In genomic region chr4:102501635-102502382, GRCh38 we compare ENCODE assay signal across 1 cellular context.
A peak's percentile ranks its signal among the peaks of the same experiment; 100 is the strongest.
TF ChIP-seq lines count a peak whose summit lies in the region.

No MANE protein-coding gene starts in this region.

TF ChIP-seq in HepG2, 621 proteins besides CTCF, POLR2A, EP300 and RAD21 (continued from another document and continues in another):
- peak; percentile 78 for TF ChIP-seq SAP130 (CRISPR knock-in tag; IDR thresholded peaks at IDR 0.05; ENCODE audit: low read depth)
- TF ChIP-seq ZNF512B (CRISPR knock-in tag; IDR thresholded peaks at IDR 0.05; ENCODE audit: borderline replicate concordance) = peak; percentile 71; the same call in 1 of the 2 replicates
- TF ChIP-seq ATF1 (CRISPR knock-in tag; IDR thresholded peaks at IDR 0.05) = no peak
- peak; percentile 37; the same call in 1 of the 2 replicates for TF ChIP-seq BORCS8-MEF2B (CRISPR knock-in tag; IDR thresholded peaks at IDR 0.05)
- no peak for TF ChIP-seq SETDB1 (CRISPR knock-in tag; IDR thresholded peaks at IDR 0.05; ENCODE audit: borderline replicate concordance)
- 0 out of 2 replicates have a peak, but pooled peaks have one; percentile 25 for TF ChIP-seq ZNF503 (CRISPR knock-in tag; IDR thresholded peaks at IDR 0.05)
- TF ChIP-seq TEAD3 (CRISPR knock-in tag; optimal IDR thresholded peaks at IDR 0.05; ENCODE audit: borderline replicate concordance) = peak; percentile 93
- no peak for TF ChIP-seq SP1 (IDR thresholded peaks at IDR 0.05)
- TF ChIP-seq SP1 (CRISPR knock-in tag; IDR thresholded peaks at IDR 0.05) = 0 out of 2 replicates have a peak, but pooled peaks have one; percentile 5
- no peak for TF ChIP-seq GABPA (IDR thresholded peaks at IDR 0.05; ENCODE audit: low read depth, low read length)
- TF ChIP-seq GABPA (CRISPR knock-in tag; IDR thresholded peaks at IDR 0.05; ENCODE audit: low read depth) = no peak
- TF ChIP-seq DRAP1 (CRISPR knock-in tag; IDR thresholded peaks at IDR 0.05) = 0 out of 2 replicates have a peak, but pooled peaks have one; percentile 8
- peak; percentile 90 for TF ChIP-seq ZFX (CRISPR knock-in tag; IDR thresholded peaks at IDR 0.05; ENCODE audit: low read depth)
- peak; percentile 53; the same call in 1 of the 2 replicates for TF ChIP-seq ZNF430 (CRISPR knock-in tag; IDR thresholded peaks at IDR 0.05)
- TF ChIP-seq MED1 (CRISPR knock-in tag; IDR thresholded peaks at IDR 0.05) = peak; percentile 48
- TF ChIP-seq AGO1 (IDR thresholded peaks at IDR 0.05; ENCODE audit: low read depth, low read length, poor library complexity, severe bottlenecking) = peak; percentile 52
- TF ChIP-seq TAF1 (CRISPR knock-in tag; IDR thresholded peaks at IDR 0.05) = peak; percentile 72
- 0 out of 2 replicates have a peak, but pooled peaks have one; percentile 27 for TF ChIP-seq MTF1 (CRISPR knock-in tag; IDR thresholded peaks at IDR 0.05)
- TF ChIP-seq MXI1 (IDR thresholded peaks at IDR 0.05; ENCODE audit: borderline replicate concordance, low read depth, low read length) = peak; percentile 71; the same call in 1 of the 3 replicates
- peak; percentile 87; the same call in 1 of the 2 replicates for TF ChIP-seq ZNF790 (CRISPR knock-in tag; IDR thresholded peaks at IDR 0.05; ENCODE audit: borderline replicate concordance)
- TF ChIP-seq TCF12 (IDR thresholded peaks at IDR 0.05) = no peak
- TF ChIP-seq TCF12 (CRISPR knock-in tag; IDR thresholded peaks at IDR 0.05) = peak; percentile 55; the same call in 1 of the 2 replicates
- peak; percentile 63; the same call in 1 of the 2 replicates for TF ChIP-seq ETV5 (CRISPR knock-in tag; IDR thresholded peaks at IDR 0.05; ENCODE audit: borderline replicate concordance)
- no peak; the same call in 1 of the 2 replicates for TF ChIP-seq FOXA3 (CRISPR knock-in tag; IDR thresholded peaks at IDR 0.05)
- TF ChIP-seq ZNF800 (CRISPR knock-in tag; IDR thresholded peaks at IDR 0.05) = no peak
- no peak for TF ChIP-seq KAT7 (CRISPR knock-in tag; IDR thresholded peaks at IDR 0.05; ENCODE audit: borderline replicate concordance)
- peak; percentile 89 for TF ChIP-seq UBTF (CRISPR knock-in tag; IDR thresholded peaks at IDR 0.05)
- peak; percentile 34; the same call in 1 of the 2 replicates for TF ChIP-seq SALL1 (CRISPR knock-in tag; IDR thresholded peaks at IDR 0.05)
- peak; percentile 72 for TF ChIP-seq MXD4 (CRISPR knock-in tag; IDR thresholded peaks at IDR 0.05)
- TF ChIP-seq ZFY (CRISPR knock-in tag; IDR thresholded peaks at IDR 0.05) = peak; percentile 85
- TF ChIP-seq FOXK1 (CRISPR knock-in tag; IDR thresholded peaks at IDR 0.05; ENCODE audit: borderline replicate concordance, low read depth) = 0 out of 2 replicates have a peak, but pooled peaks have one; percentile 12
- TF ChIP-seq RNF2 (conservative IDR thresholded peaks at IDR 0.05; ENCODE audit: low read depth) = no peak
- TF ChIP-seq YEATS4 (CRISPR knock-in tag; IDR thresholded peaks at IDR 0.05; ENCODE audit: borderline replicate concordance) = peak; percentile 58
- TF ChIP-seq ZNF276 (CRISPR knock-in tag; IDR thresholded peaks at IDR 0.05; ENCODE audit: low read depth) = no peak
- TF ChIP-seq SMARCC2 (IDR thresholded peaks at IDR 0.05) = no peak
- peak; percentile 43 to 80; a peak in 2 of 4 replicates for TF ChIP-seq HMGXB4 (CRISPR knock-in tag; IDR thresholded peaks at IDR 0.05; ENCODE audit: borderline replicate concordance in 1 of 2, low read depth in 1 of 2)
- peak; percentile 86 for TF ChIP-seq ZSCAN22 (CRISPR knock-in tag; IDR thresholded peaks at IDR 0.05)
- no peak for TF ChIP-seq XBP1 (CRISPR knock-in tag; IDR thresholded peaks at IDR 0.05)
- peak; percentile 16; the same call in 1 of the 2 replicates for TF ChIP-seq ZMYM4 (CRISPR knock-in tag; IDR thresholded peaks at IDR 0.05)
- 0 out of 2 replicates have a peak, but pooled peaks have one; percentile 69 for TF ChIP-seq ATF7-NPFF (CRISPR knock-in tag; IDR thresholded peaks at IDR 0.05; ENCODE audit: low read depth)
- TF ChIP-seq HDAC2 (CRISPR knock-in tag; IDR thresholded peaks at IDR 0.05) = peak; percentile 60
- TF ChIP-seq IRF2 (CRISPR knock-in tag; IDR thresholded peaks at IDR 0.05) = 0 out of 2 replicates have a peak, but pooled peaks have one; percentile 16
- TF ChIP-seq MTERF4 (CRISPR knock-in tag; IDR thresholded peaks at IDR 0.05) = peak; percentile 56; the same call in 1 of the 2 replicates
- peak; percentile 66 for TF ChIP-seq GABPB1 (CRISPR knock-in tag; IDR thresholded peaks at IDR 0.05)
- 0 out of 2 replicates have a peak, but pooled peaks have one; percentile 8 for TF ChIP-seq MEIS2 (CRISPR knock-in tag; IDR thresholded peaks at IDR 0.05)
- 0 out of 2 replicates have a peak, but pooled peaks have one; percentile 19 for TF ChIP-seq ZNF547 (CRISPR knock-in tag; IDR thresholded peaks at IDR 0.05)
- TF ChIP-seq HIVEP1 (CRISPR knock-in tag; IDR thresholded peaks at IDR 0.05) = 0 out of 2 replicates have a peak, but pooled peaks have one; percentile 23
- TF ChIP-seq BCL6 (CRISPR knock-in tag; IDR thresholded peaks at IDR 0.05) = 0 out of 2 replicates have a peak, but pooled peaks have one; percentile 27
- 0 out of 2 replicates have a peak, but pooled peaks have one; percentile 33 for TF ChIP-seq HOXA5 (CRISPR knock-in tag; IDR thresholded peaks at IDR 0.05)
- TF ChIP-seq MXD3 (CRISPR knock-in tag; IDR thresholded peaks at IDR 0.05) = peak; percentile 49; the same call in 1 of the 2 replicates
- peak; percentile 46 for TF ChIP-seq HNRNPLL (IDR thresholded peaks at IDR 0.05; ENCODE audit: low read depth, low read length, poor library complexity, severe bottlenecking)
- TF ChIP-seq ZSCAN5A (CRISPR knock-in tag; IDR thresholded peaks at IDR 0.05; ENCODE audit: borderline replicate concordance) = peak; percentile 49; the same call in 1 of the 2 replicates
- no peak for TF ChIP-seq SMARCE1 (IDR thresholded peaks at IDR 0.05; ENCODE audit: borderline replicate concordance)
